8 cellular contexts compared by ENCODE assay signal in genomic region chr7:41881313-41882130, GRCh38.
A peak's percentile ranks its signal among the peaks of the same experiment; 100 is the strongest.
DNase-seq lines count a peak whose midpoint lies in the region; ATAC-seq, FAIRE-seq and TF ChIP-seq lines count a peak whose summit lies in the region.

No MANE protein-coding gene starts in this region.

- H2AFZ ChIP-seq in K562 (ENCODE audit: low read depth, low read length), result peak overlapping the region; percentile 63; the same call in 1 of the 2 replicates

- CTCF ChIA-PET in K562 (lab: Yijun Ruan, JAX; ENCODE audit: low intra/inter-chr PET ratio), result no interaction called here

- no peaks in the 10 kb centered on the region for H3K79me2 ChIP-seq in K562 (ENCODE audit: control insufficient read depth, insufficient read depth, low read length)

- TF ChIP-seq POLR2A in K562 (conservative IDR thresholded peaks at IDR 0.05) (no peak), ovary (IDR thresholded peaks at IDR 0.05) (no peak)

- H3K27ac ChIP-seq in K562 (ENCODE audit: extremely low read depth, low read depth, low read length) (no peak overlapping the region), ovary (no peak overlapping the region)

- H3K36me3 ChIP-seq in K562 (ENCODE audit: control insufficient read depth, insufficient read depth, low read length) (no peaks in the 10 kb centered on the region), ovary (no peaks in the 10 kb centered on the region)

- no peak for TF ChIP-seq EP300 in K562 (IDR thresholded peaks at IDR 0.05; ENCODE audit: low read length)
- TF ChIP-seq EP300 in ovary (IDR thresholded peaks at IDR 0.05), result no peak

- no peak overlapping the region for H3K9ac ChIP-seq in K562 (ENCODE audit: insufficient read depth in 1 of 2, low read depth in 2 of 2, low read length in 2 of 2)

- no peaks in the 10 kb centered on the region; the same call in 1 of the 2 replicates for H4K20me1 ChIP-seq in K562 (replicated peaks; ENCODE audit: control insufficient read depth, insufficient read depth, low read length)

- peak; percentile 94 for ATAC-seq in GM19023 (IDR thresholded peaks at IDR 0.05; ENCODE audit: unreplicated experiment)
- peak; percentile 95 for ATAC-seq in HG03097 (IDR thresholded peaks at IDR 0.05; ENCODE audit: low FRiP score, unreplicated experiment)
- no peak for ATAC-seq in K562

- in situ Hi-C loops in K562 (cut with MboI), result no loop called here

- no peak for TF ChIP-seq RAD21 in K562 (CRISPR knock-in tag; conservative IDR thresholded peaks at IDR 0.05 in 1 of 2, IDR thresholded peaks at IDR 0.05 in 1 of 2)

- H3K27me3 ChIP-seq in K562 (ENCODE audit: control insufficient read depth in 2 of 2, insufficient read depth in 2 of 2, low read length in 2 of 2) (no peaks in the 10 kb centered on the region), ovary (no peaks in the 10 kb centered on the region)

- no peaks in the 10 kb centered on the region for H3K9me1 ChIP-seq in K562 (ENCODE audit: control insufficient read depth, insufficient read depth, low read length)

- H3K4me3 ChIP-seq in K562 (no peak overlapping the region), ovary (no peak overlapping the region)

- intact Hi-C loops in K562 (cut with micrococcal nuclease) (no loop called here), ovary (cut with DNase I) (no loop called here)

- POLR2A ChIA-PET in K562 (lab: Yijun Ruan, JAX), result no interaction called here

- 4% methylated on average over 13 of the region's 13 CpGs for WGBS in K562 (ENCODE audit: insufficient coverage, low coverage, missing lambda C conversion rate)
- 77 to 84% (median 80%) methylated on average over 13 of the region's 13 CpGs for WGBS in ovary, 3 donors

- TF ChIP-seq CTCF in K562 (IDR thresholded peaks at IDR 0.05 in 2 of 3, conservative IDR thresholded peaks at IDR 0.05 in 1 of 3; ENCODE audit: insufficient read depth in 2 of 3, low read depth in 1 of 3, low read length in 3 of 3), result no peak
- TF ChIP-seq CTCF in ovary (IDR thresholded peaks at IDR 0.05), result no peak

- FAIRE-seq in K562 (lab: Jason Lieb, UNC), result no peak

- H3K4me1 ChIP-seq in K562 (replicated peaks in 1 of 2; ENCODE audit: control insufficient read depth in 2 of 2, insufficient read depth in 2 of 2, low read length in 2 of 2) (no peaks in the 10 kb centered on the region; a peak in 1 of 5 replicates), ovary (ENCODE audit: insufficient read depth) (peaks cover 10% of the 10 kb centered on the region)

- DNase-seq in T-helper 9 cell (peak; percentile 12), K562 (ENCODE audit: extremely low read depth in 1 of 4, low spot score in 3 of 4) (peak in 1 of 4 experiments; percentile 3), HCEC 1CT (no peak), ovary (no peak), NCI-H526 treated with DMSO at 0.1 percent for 48 hours (lab: John Stamatoyannopoulos, UW) (no peak)
- DNase-seq in stimulated activated CD4-positive, alpha-beta T cell treated with anti-CD3 and anti-CD28 coated beads, Interleukin-12 subunit alpha, Interleukin-12 subunit beta, amount 100 ng/mL, for 4 hours, result peak; percentile 63

- H3K9me3 ChIP-seq in K562 (replicated peaks; ENCODE audit: control insufficient read depth, insufficient read depth, low read depth, low read length), result no peaks in the 10 kb centered on the region
- no peaks in the 10 kb centered on the region for H3K9me3 ChIP-seq in ovary

- no TSS peak for BruUV-seq in K562 (replicated peaks; lab: Mats Ljungman, UMichigan)

- H3K4me2 ChIP-seq in K562 (ENCODE audit: insufficient read depth, low read length), result peak overlapping the region; percentile 41; the same call in 1 of the 2 replicates

TF ChIP-seq in K562, 482 proteins besides CTCF, POLR2A, EP300 and RAD21:
- peak; percentile 69 for TF ChIP-seq HMBOX1 (IDR thresholded peaks at IDR 0.05)
- TF ChIP-seq SUPT5H (IDR thresholded peaks at IDR 0.05), result no peak
- no peak for TF ChIP-seq NR2C2 (CRISPR knock-in tag; IDR thresholded peaks at IDR 0.05)
- TF ChIP-seq NR2C2 (tag; IDR thresholded peaks at IDR 0.05), result peak; percentile 68
- peak; percentile 83 for TF ChIP-seq GABPA (tag; conservative IDR thresholded peaks at IDR 0.05; ENCODE audit: low read depth)
- TF ChIP-seq ZNF644 (tag; IDR thresholded peaks at IDR 0.05; ENCODE audit: low read depth), result 0 out of 2 replicates have a peak, but pooled peaks have one; percentile 45
- no peak for TF ChIP-seq SMAD1 (IDR thresholded peaks at IDR 0.05; ENCODE audit: low read depth, low read length, partially characterized antibody)
- TF ChIP-seq CREM (IDR thresholded peaks at IDR 0.05; ENCODE audit: low read depth), result peak; percentile 48; the same call in 1 of the 2 replicates
- TF ChIP-seq, protein P1, sequence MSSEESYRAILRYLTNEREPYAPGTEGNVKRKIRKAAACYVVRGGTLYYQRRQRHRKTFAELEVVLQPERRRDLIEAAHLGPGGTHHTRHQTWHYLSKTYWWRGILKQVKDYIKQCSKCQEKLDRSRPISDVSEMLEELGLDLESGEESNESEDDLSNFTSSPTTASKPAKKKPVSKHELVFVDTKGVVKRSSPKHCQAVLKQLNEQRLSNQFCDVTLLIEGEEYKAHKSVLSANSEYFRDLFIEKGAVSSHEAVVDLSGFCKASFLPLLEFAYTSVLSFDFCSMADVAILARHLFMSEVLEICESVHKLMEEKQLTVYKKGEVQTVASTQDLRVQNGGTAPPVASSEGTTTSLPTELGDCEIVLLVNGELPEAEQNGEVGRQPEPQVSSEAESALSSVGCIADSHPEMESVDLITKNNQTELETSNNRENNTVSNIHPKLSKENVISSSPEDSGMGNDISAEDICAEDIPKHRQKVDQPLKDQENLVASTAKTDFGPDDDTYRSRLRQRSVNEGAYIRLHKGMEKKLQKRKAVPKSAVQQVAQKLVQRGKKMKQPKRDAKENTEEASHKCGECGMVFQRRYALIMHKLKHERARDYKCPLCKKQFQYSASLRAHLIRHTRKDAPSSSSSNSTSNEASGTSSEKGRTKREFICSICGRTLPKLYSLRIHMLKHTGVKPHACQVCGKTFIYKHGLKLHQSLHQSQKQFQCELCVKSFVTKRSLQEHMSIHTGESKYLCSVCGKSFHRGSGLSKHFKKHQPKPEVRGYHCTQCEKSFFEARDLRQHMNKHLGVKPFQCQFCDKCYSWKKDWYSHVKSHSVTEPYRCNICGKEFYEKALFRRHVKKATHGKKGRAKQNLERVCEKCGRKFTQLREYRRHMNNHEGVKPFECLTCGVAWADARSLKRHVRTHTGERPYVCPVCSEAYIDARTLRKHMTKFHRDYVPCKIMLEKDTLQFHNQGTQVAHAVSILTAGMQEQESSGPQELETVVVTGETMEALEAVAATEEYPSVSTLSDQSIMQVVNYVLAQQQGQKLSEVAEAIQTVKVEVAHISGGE (CRISPR knock-in tag; IDR thresholded peaks at IDR 0.05), result peak in 1 of 3 experiments; percentile 67; a peak in 2 of 6 replicates
- no peak for TF ChIP-seq COPS2 (conservative IDR thresholded peaks at IDR 0.05)
- peak; percentile 35 for TF ChIP-seq USF2 (CRISPR knock-in tag; IDR thresholded peaks at IDR 0.05)
- no peak for TF ChIP-seq STAG1 (CRISPR knock-in tag; IDR thresholded peaks at IDR 0.05; ENCODE audit: borderline replicate concordance)
- no peak for TF ChIP-seq POLR3A (IDR thresholded peaks at IDR 0.05; ENCODE audit: borderline replicate concordance, extremely low read depth, insufficient read depth, insufficient read length)
- TF ChIP-seq ATF1 (CRISPR knock-in tag; IDR thresholded peaks at IDR 0.05), result no peak
- peak; percentile 50; the same call in 1 of the 2 replicates for TF ChIP-seq ATF1 (tag; IDR thresholded peaks at IDR 0.05)

Comparison
In these comparisons a context has a peak if more than half of its experiments do, and no peak if none do; other contexts are left out.
1. DNase-seq: peak in T-helper 9 cell (single experiment) and stimulated activated CD4-positive, alpha-beta T cell treated with anti-CD3 and anti-CD28 coated beads, Interleukin-12 subunit alpha, Interleukin-12 subunit beta, amount 100 ng/mL, for 4 hours (single experiment); none in HCEC 1CT (single experiment), ovary (0 of 5) and NCI-H526 treated with DMSO at 0.1 percent for 48 hours (single experiment).